ENCODE assay signal across 18 cellular contexts in the genomic region with DNA sequence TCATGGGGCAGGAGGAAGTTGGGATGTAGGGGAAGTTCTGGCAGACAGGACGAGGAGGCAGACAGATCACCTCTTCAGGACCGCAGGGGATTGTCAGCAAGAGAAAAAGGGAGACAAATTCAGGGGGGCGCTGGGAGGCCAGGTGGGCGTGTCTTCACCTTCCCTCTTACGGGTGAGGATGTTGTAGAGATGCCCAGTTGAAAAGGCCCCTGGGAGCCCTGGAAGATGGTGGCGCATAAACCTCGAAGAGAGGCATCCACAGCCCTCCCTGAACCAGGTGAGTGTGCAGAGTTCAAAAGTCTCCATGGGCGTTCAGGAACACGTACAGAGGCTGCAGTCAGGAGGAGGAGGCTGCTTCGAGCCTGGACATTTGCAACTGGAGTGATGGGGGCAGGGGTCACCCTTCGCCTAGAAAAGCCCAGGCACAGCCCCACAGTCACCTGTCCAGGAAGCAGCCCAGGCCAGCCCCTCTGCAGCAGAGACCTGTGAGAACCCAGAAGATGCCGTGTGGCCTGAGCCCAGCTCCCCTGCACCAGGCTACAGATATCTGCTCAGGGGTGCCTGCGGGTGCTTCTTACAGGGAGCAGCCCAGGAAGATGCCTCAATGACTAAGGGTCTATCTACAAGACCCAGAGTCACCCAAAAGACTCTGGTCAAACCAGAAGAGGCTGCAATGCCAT.
"Had no signal": no experiment of that assay in that cellular context is flagged by ENCODE, and none has a peak within 500 bp of the region (broad histone marks: within the 10 kb centered on the region; RNA-seq: fewer than 3 reads in every experiment).

No MANE protein-coding gene starts in this region.

- H3K79me2 ChIP-seq: hepatocyte had no signal

- H3K4me3 Mint-ChIP-seq: activated CD4-positive, alpha-beta memory T cell treated with anti-CD3 and anti-CD28 coated beads for 36 hours; activated naive CD4-positive, alpha-beta T cell treated with anti-CD3 and anti-CD28 coated beads, Interleukin-2, amount 10 ng/mL, durations not matched to agents 7 days and 5 days; immature natural killer cell; memory B cell; natural killer cell treated with Interleukin-12 subunit alpha and Interleukin-12 subunit beta and Interleukin-15 and Interleukin-18, amount 100 ng/mL, for 72 hours; stimulated activated naive CD8-positive, alpha-beta T cell treated with anti-CD3 and anti-CD28 coated beads, Interleukin-15, Interleukin-2, amounts not matched to agents 100 ng/mL and 50 ng/mL, for 24 hours had no signal

- H3K4me2 ChIP-seq: hepatocyte had no signal

- H3K9me3 Mint-ChIP-seq: activated CD4-positive, alpha-beta memory T cell treated with anti-CD3 and anti-CD28 coated beads for 36 hours; activated naive CD4-positive, alpha-beta T cell treated with anti-CD3 and anti-CD28 coated beads, Interleukin-2, amount 10 ng/mL, durations not matched to agents 7 days and 5 days; immature natural killer cell; memory B cell; natural killer cell treated with Interleukin-12 subunit alpha and Interleukin-12 subunit beta and Interleukin-15 and Interleukin-18, amount 100 ng/mL, for 72 hours; stimulated activated naive CD8-positive, alpha-beta T cell treated with anti-CD3 and anti-CD28 coated beads, Interleukin-15, Interleukin-2, amounts not matched to agents 100 ng/mL and 50 ng/mL, for 24 hours had no signal

- H3K36me3 ChIP-seq: cardiac muscle cell, left ventricle myocardium inferior, tibial artery had no signal

- H3K27me3 Mint-ChIP-seq: stimulated activated naive CD8-positive, alpha-beta T cell treated with anti-CD3 and anti-CD28 coated beads, Interleukin-15, Interleukin-2, amounts not matched to agents 100 ng/mL and 50 ng/mL, for 24 hours had no signal

- H3K27ac ChIP-seq: cardiac muscle cell, hepatocyte, left ventricle myocardium inferior, tibial artery had no signal

- ATAC-seq: natural killer cell treated with Interleukin-12 subunit alpha and Interleukin-12 subunit beta and Interleukin-15 and Interleukin-18, amount 100 ng/mL, for 72 hours had no signal

- DNase-seq: activated CD4-positive, alpha-beta memory T cell treated with anti-CD3 and anti-CD28 coated beads for 36 hours; activated CD4-positive, alpha-beta T cell treated with anti-CD3 and anti-CD28 coated beads for 48 hours; activated effector memory CD4-positive, alpha-beta T cell treated with anti-CD3 and anti-CD28 coated beads, Interleukin-2, amount 50 U/mL, for 16 hours; activated naive CD4-positive, alpha-beta T cell treated with anti-CD3 and anti-CD28 coated beads, Interleukin-2, amount 10 ng/mL, durations not matched to agents 7 days and 5 days; activated T-cell treated with anti-CD3 and anti-CD28 coated beads for 4 hours; effector CD4-positive, alpha-beta T cell; glutamatergic neuron; immature natural killer cell; left ventricle myocardium inferior; stimulated activated CD4-positive, alpha-beta T cell treated with anti-CD3 and anti-CD28 coated beads, Interleukin-1b, Interleukin-23, amount 100 ng/mL, for 48 hours; T-helper 2 cell; tibial artery had no signal

- H3K4me1 ChIP-seq: tibial artery had no signal

- H3K4me3 ChIP-seq: cardiac muscle cell, hepatocyte, left ventricle myocardium inferior, tibial artery had no signal

- H3K9me3 ChIP-seq: left ventricle myocardium inferior, tibial artery had no signal

- H3K4me1 Mint-ChIP-seq: activated naive CD4-positive, alpha-beta T cell treated with anti-CD3 and anti-CD28 coated beads, Interleukin-2, amount 10 ng/mL, durations not matched to agents 7 days and 5 days; immature natural killer cell; memory B cell had no signal

- H3K36me3 Mint-ChIP-seq: activated CD4-positive, alpha-beta memory T cell treated with anti-CD3 and anti-CD28 coated beads for 36 hours; activated naive CD4-positive, alpha-beta T cell treated with anti-CD3 and anti-CD28 coated beads, Interleukin-2, amount 10 ng/mL, durations not matched to agents 7 days and 5 days; immature natural killer cell; memory B cell; natural killer cell treated with Interleukin-12 subunit alpha and Interleukin-12 subunit beta and Interleukin-15 and Interleukin-18, amount 100 ng/mL, for 72 hours had no signal

- H2AFZ ChIP-seq: hepatocyte had no signal

- H3K27ac Mint-ChIP-seq: activated CD4-positive, alpha-beta memory T cell treated with anti-CD3 and anti-CD28 coated beads for 36 hours; activated naive CD4-positive, alpha-beta T cell treated with anti-CD3 and anti-CD28 coated beads, Interleukin-2, amount 10 ng/mL, durations not matched to agents 7 days and 5 days; immature natural killer cell; memory B cell; natural killer cell treated with Interleukin-12 subunit alpha and Interleukin-12 subunit beta and Interleukin-15 and Interleukin-18, amount 100 ng/mL, for 72 hours; progenitor cell of endocrine pancreas; stimulated activated naive CD8-positive, alpha-beta T cell treated with anti-CD3 and anti-CD28 coated beads, Interleukin-15, Interleukin-2, amounts not matched to agents 100 ng/mL and 50 ng/mL, for 24 hours had no signal

- H3K27me3 ChIP-seq: cardiac muscle cell, hepatocyte had no signal
